13 cellular contexts compared by ENCODE assay signal in the genomic region with DNA sequence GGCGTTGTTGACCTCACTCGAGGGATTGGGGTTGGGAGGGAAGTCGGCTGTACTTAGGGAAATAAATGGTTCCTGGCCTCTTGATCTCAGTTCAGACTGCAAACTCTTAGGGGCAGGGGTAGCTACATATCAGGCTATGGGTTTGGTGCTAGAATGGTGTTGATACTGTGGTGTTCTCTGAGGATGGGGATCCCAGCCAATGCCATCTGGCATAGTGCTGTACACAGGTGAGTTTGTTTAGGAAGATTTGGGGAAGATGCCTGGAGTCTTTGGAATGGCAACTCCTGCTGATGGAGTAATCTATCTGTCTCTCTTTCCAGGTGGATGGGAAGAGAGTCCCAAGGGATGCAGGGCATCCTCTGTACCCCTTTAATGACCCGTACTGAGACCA. TPM values are rescaled to one million over a fixed set of nuclear protein-coding genes. Genes with fewer than 3 reads are reported as not detected.
DNase-seq lines count a peak whose midpoint lies in the region; ATAC-seq and TF ChIP-seq lines count a peak whose summit lies in the region.
"Had no signal": no experiment of that assay in that cellular context is flagged by ENCODE, and none has a peak within 500 bp of the region (broad histone marks: within the 10 kb centered on the region; RNA-seq: fewer than 3 reads in every experiment).

No MANE protein-coding gene starts in this region.

- H3K9me3 ChIP-seq in mammary epithelial cell (replicated peaks; ENCODE audit: insufficient read depth, low read length), result no peaks in the 10 kb centered on the region
- H3K9me3 ChIP-seq: gastrocnemius medialis, suprapubic skin had no signal

- BruUV-seq in MCF 10A (replicated peaks; lab: Mats Ljungman, UMichigan), result no TSS peak
- BruUV-seq in mammary epithelial cell (replicated peaks; lab: Mats Ljungman, UMichigan), result no TSS peak

- no peak overlapping the region for H3K9ac ChIP-seq in mammary epithelial cell (ENCODE audit: insufficient read depth, low read length)

- no peak overlapping the region for H3K4me3 Mint-ChIP-seq in MCF 10A (ENCODE audit: unreplicated experiment)
- no peak overlapping the region for H3K4me3 Mint-ChIP-seq in WTC11
- H3K4me3 Mint-ChIP-seq: activated CD4-positive, alpha-beta T cell treated with anti-CD3 and anti-CD28 coated beads, Interleukin-2, amount 10 ng/mL, durations not matched to agents 24 days and 14 days; naive thymus-derived CD8-positive, alpha-beta T cell had no signal

- H3K4me1 Mint-ChIP-seq in MCF 10A (ENCODE audit: insufficient read depth, unreplicated experiment) (no peaks in the 10 kb centered on the region), WTC11 (peaks cover 29% of the 10 kb centered on the region)
- H3K4me1 Mint-ChIP-seq: naive thymus-derived CD8-positive, alpha-beta T cell had no signal

- no peaks in the 10 kb centered on the region for H4K20me1 ChIP-seq in mammary epithelial cell (ENCODE audit: insufficient read depth, low read length)

- no peak for ATAC-seq in WTC11
- peak; percentile 21 for ATAC-seq in left lobe of liver
- no peak for ATAC-seq in GM21529 (IDR thresholded peaks at IDR 0.05; ENCODE audit: unreplicated experiment)

- H3K27me3 Mint-ChIP-seq in MCF 10A (ENCODE audit: insufficient read depth, unreplicated experiment) (no peaks in the 10 kb centered on the region), WTC11 (ENCODE audit: low read depth) (no peaks in the 10 kb centered on the region)
- H3K27me3 Mint-ChIP-seq: activated CD4-positive, alpha-beta T cell treated with anti-CD3 and anti-CD28 coated beads, Interleukin-2, amount 10 ng/mL, durations not matched to agents 24 days and 14 days; naive thymus-derived CD8-positive, alpha-beta T cell had no signal

- POLR2A ChIA-PET in MCF 10A (lab: Yijun Ruan, JAX) (interaction anchor here (0.6 to 5.8 kb wide), 8 partner anchors 11 to 213 kb away, joined by 3 to 50 read pairs (median 9); partner anchors contain the start of genes AKR1A1, PRDX1 and TESK2), WTC11 (lab: Charles Lee) (interaction anchor here (0.6 to 1.7 kb wide), 3 partner anchors 49 to 225 kb away, joined by 3 to 7 read pairs (median 5); no protein-coding TSS in a partner anchor)

- H3K36me3 Mint-ChIP-seq in MCF 10A (ENCODE audit: insufficient read depth, unreplicated experiment), result peaks cover 38% of the 10 kb centered on the region
- peaks cover 43% of the 10 kb centered on the region for H3K36me3 Mint-ChIP-seq in WTC11

- no peak overlapping the region for H3K4me3 ChIP-seq in mammary epithelial cell (replicated peaks in 1 of 3; ENCODE audit: insufficient read depth in 1 of 3, low read depth in 2 of 3, low read length in 3 of 3)
- H3K4me3 ChIP-seq: gastrocnemius medialis, suprapubic skin had no signal

- no peaks in the 10 kb centered on the region for H3K4me1 ChIP-seq in mammary epithelial cell (ENCODE audit: insufficient read depth, low read length)

- no peaks in the 10 kb centered on the region for H3K27me3 ChIP-seq in mammary epithelial cell (ENCODE audit: insufficient read depth, low read length)
- H3K27me3 ChIP-seq: gastrocnemius medialis, suprapubic skin had no signal

- in situ Hi-C loops in mammary epithelial cell (cut with MboI; ENCODE audit: low sequenced_read_pairs in 2 of 2), result loop anchor here in 1 of 2 donors (5.0 to 10.0 kb wide), 2 partner anchors 62 to 195 kb away; no protein-coding TSS in a partner anchor

- H2AFZ ChIP-seq in mammary epithelial cell (ENCODE audit: low read depth, low read length), result no peak overlapping the region

- CTCF ChIA-PET in MCF 10A (lab: Yijun Ruan, JAX), result interaction anchor here (0.6 to 6.0 kb wide), 22 partner anchors 12 to 606 kb away, joined by 3 to 97 read pairs (median 6); partner anchors contain the start of genes AKR1A1, CCDC163, MMACHC and NASP
- CTCF ChIA-PET in mammary epithelial cell (lab: Charles Lee; ENCODE audit: low non-redundant PET), result interaction anchor here (0.7 kb wide), 1 partner anchor 69 kb away, joined by 3 read pairs; the partner anchor contains the start of gene MMACHC
- CTCF ChIA-PET in WTC11 (lab: Charles Lee), result interaction anchor here (0.6 to 3.3 kb wide), 13 partner anchors 9 to 266 kb away, joined by 3 to 17 read pairs (median 4); partner anchors contain the start of genes AKR1A1, CCDC163, MMACHC and PRDX1

- WGBS in mammary epithelial cell (ENCODE audit: low coverage, missing lambda C conversion rate), result 49% methylated on average over 4 of the region's 4 CpGs

- no peaks in the 10 kb centered on the region for H3K79me2 ChIP-seq in mammary epithelial cell (ENCODE audit: insufficient read depth, low read length)

- H3K27ac Mint-ChIP-seq in MCF 10A (ENCODE audit: low read depth, unreplicated experiment) (peak overlapping the region; percentile 23), WTC11 (peak overlapping the region; percentile 68)

- H3K27ac ChIP-seq in mammary epithelial cell (ENCODE audit: insufficient read depth, low read depth, low read length), result no peak overlapping the region
- H3K27ac ChIP-seq: gastrocnemius medialis, suprapubic skin had no signal

- H3K9me3 Mint-ChIP-seq in MCF 10A (ENCODE audit: unreplicated experiment) (no peaks in the 10 kb centered on the region), WTC11 (no peaks in the 10 kb centered on the region)
- H3K9me3 Mint-ChIP-seq: activated CD4-positive, alpha-beta T cell treated with anti-CD3 and anti-CD28 coated beads, Interleukin-2, amount 10 ng/mL, durations not matched to agents 24 days and 14 days; naive thymus-derived CD8-positive, alpha-beta T cell had no signal

- TF ChIP-seq CTCF in MCF 10A (IDR thresholded peaks at IDR 0.05; ENCODE audit: unreplicated experiment) (no peak), mammary epithelial cell (conservative IDR thresholded peaks at IDR 0.05 in 1 of 2, IDR thresholded peaks at IDR 0.05 in 1 of 2; ENCODE audit: extremely low read depth in 1 of 2, insufficient read depth in 1 of 2, low read depth in 1 of 2, low read length in 2 of 2) (no peak), WTC11 (IDR thresholded peaks at IDR 0.05) (no peak)

- no peak for DNase-seq in MCF 10A (ENCODE audit: unreplicated experiment)
- DNase-seq in mammary epithelial cell, result no peak
- DNase-seq in WTC11 (ENCODE audit: low spot score), result no peak
- no peak for DNase-seq in left lobe of liver (ENCODE audit: low spot score)
- no peak for DNase-seq in SHP77 treated with DMSO at 0.1 percent for 48 hours (lab: John Stamatoyannopoulos, UW)
- DNase-seq in iPS-NIHi7 (ENCODE audit: extremely low spot score), result no peak
- no peak for DNase-seq in activated CD4-positive, alpha-beta T cell treated with anti-CD3 and anti-CD28 coated beads, Interleukin-2, amount 50 U/mL, for 48 hours
- DNase-seq: kidney had no signal

- no peak overlapping the region for H3K4me2 ChIP-seq in mammary epithelial cell (ENCODE audit: insufficient read depth, low read depth, low read length)

- H3K36me3 ChIP-seq in mammary epithelial cell (ENCODE audit: insufficient read depth, low read length), result no peaks in the 10 kb centered on the region

- intact Hi-C loops in MCF 10A (cut with micrococcal nuclease), result no loop called here
- intact Hi-C loops in mammary epithelial cell (cut with micrococcal nuclease), result no loop called here

- dilution Hi-C loops in mammary epithelial cell (cut with HindIII; ENCODE audit: low sequenced_read_pairs), result no loop called here

TF ChIP-seq in WTC11, 78 proteins besides CTCF, POLR2A, EP300 and RAD21 (continues in another document):
- TF ChIP-seq AFF4 (CRISPR knock-in tag; IDR thresholded peaks at IDR 0.05; ENCODE audit: borderline replicate concordance) (no peak), ETV6 (CRISPR knock-in tag; IDR thresholded peaks at IDR 0.05) (no peak), NR2C2 (CRISPR knock-in tag; IDR thresholded peaks at IDR 0.05) (no peak), ZNF416 (CRISPR knock-in tag; IDR thresholded peaks at IDR 0.05) (no peak), CBFB (CRISPR knock-in tag; IDR thresholded peaks at IDR 0.05; ENCODE audit: low read depth) (no peak)

RNA-seq across cellular contexts. Expression of gene NASP, which starts 14.3 kb away (rescaled TPM):
- total RNA-seq in MCF 10A (2022), result 76.4 and 84.6 TPM in 2 replicates
- total RNA-seq in mammary epithelial cell, result 10 to 100 TPM; 17.2 to 82.2 TPM
- 84.7 TPM for polyA plus RNA-seq in mammary epithelial cell
- polyA minus RNA-seq in mammary epithelial cell, result 39.5 TPM
- total RNA-seq in WTC11 (2021), result 488 to 535 TPM (median 489 TPM) in 3 replicates
- 28.2 TPM for total RNA-seq in left lobe of liver

RNA-seq across cellular contexts. Expression of gene AKR1A1, which starts 18.9 kb away (rescaled TPM):
- 108 and 142 TPM in 2 replicates for total RNA-seq in MCF 10A (2022)
- 10 to 100 TPM; 58.7 to 79.7 TPM for total RNA-seq in mammary epithelial cell
- 118 TPM for polyA plus RNA-seq in mammary epithelial cell
- 105 TPM for polyA minus RNA-seq in mammary epithelial cell
- total RNA-seq in WTC11 (2021), result 338 to 380 TPM (median 371 TPM) in 3 replicates
- total RNA-seq in left lobe of liver, result 310 TPM

RNA-seq across cellular contexts. Expression of gene PRDX1, which starts 47.9 kb away (rescaled TPM):
- total RNA-seq in MCF 10A (2022), result 207 and 242 TPM in 2 replicates
- 100 to 1,000 TPM; 273 to 406 TPM for total RNA-seq in mammary epithelial cell
- polyA plus RNA-seq in mammary epithelial cell, result 674 TPM
- 272 TPM for polyA minus RNA-seq in mammary epithelial cell
- total RNA-seq in WTC11 (2021), result 1,102 to 1,197 TPM (median 1,130 TPM) in 3 replicates
- 320 TPM for total RNA-seq in left lobe of liver

RNA-seq across cellular contexts. Expression of gene CCDC17, which starts 54.3 kb away (rescaled TPM):
- total RNA-seq in MCF 10A (2022), result 3.9 and 4.9 TPM in 2 replicates
- 1 to 10 TPM; 1.8 to 2.7 TPM for total RNA-seq in mammary epithelial cell
- polyA plus RNA-seq in mammary epithelial cell, result 0.17 TPM
- polyA minus RNA-seq in mammary epithelial cell, result 2.5 TPM
- 2.1 to 3.5 TPM (median 2.4 TPM) in 3 replicates for total RNA-seq in WTC11 (2021)
- 2.7 TPM for total RNA-seq in left lobe of liver
